ENCODE assay signal across 17 cellular contexts in the genomic region with DNA sequence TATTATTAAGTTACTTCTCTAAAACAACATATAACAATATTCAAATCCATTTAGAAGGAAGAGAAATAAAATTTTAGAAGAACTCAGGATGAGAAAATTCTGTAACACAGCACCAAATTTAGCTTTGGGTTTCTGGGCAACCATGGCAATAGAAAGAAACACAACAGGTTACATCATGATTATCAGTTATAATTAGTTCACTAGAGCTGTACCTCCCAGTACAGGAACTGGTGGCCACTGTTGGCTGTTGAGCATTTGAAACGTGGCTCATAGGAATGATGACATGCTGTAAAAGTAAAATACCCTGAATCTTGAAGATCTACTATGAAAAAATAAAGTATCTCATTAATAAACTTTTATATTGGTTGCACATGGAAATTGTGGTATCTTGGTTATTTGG.
"Had no signal": no experiment of that assay in that cellular context is flagged by ENCODE, and none has a peak within 500 bp of the region (broad histone marks: within the 10 kb centered on the region; RNA-seq: fewer than 3 reads in every experiment).

No MANE protein-coding gene starts in this region.

- H3K4me3 ChIP-seq: body of pancreas, cardiac muscle cell, left lung, pancreas, psoas muscle, thyroid gland had no signal

- H3K36me3 ChIP-seq: cardiac muscle cell, left lung, pancreas, thyroid gland had no signal

- H3K27me3 ChIP-seq: body of pancreas, cardiac muscle cell, left lung, pancreas, thyroid gland had no signal

- ATAC-seq: body of pancreas, left lung, natural killer cell, pancreas, psoas muscle, WTC11 had no signal

- H3K9me3 ChIP-seq: body of pancreas, left lung, pancreas, psoas muscle, thyroid gland had no signal

- H3K27ac ChIP-seq: body of pancreas, cardiac muscle cell, left lung, pancreas, psoas muscle, thyroid gland had no signal

- DNase-seq: activated gamma-delta T cell treated with Interleukin-2 at 50 U/mL for 16 hours; activated T-cell treated with anti-CD3 and anti-CD28 coated beads, Interleukin-2, amount 50 U/mL, for 1 hour; anterior cingulate cortex; body of pancreas; erythroblast; foreskin fibroblast; left lung; midbrain; natural killer cell; pancreas; psoas muscle; stimulated activated CD4-positive, alpha-beta T cell treated with anti-CD3 and anti-CD28 coated beads, Interleukin-12 subunit alpha, Interleukin-12 subunit beta, amount 100 ng/mL, for 4 hours; stimulated activated CD4-positive, alpha-beta T cell treated with anti-CD3 and anti-CD28 coated beads, Interleukin-4, amount 100 ng/mL, for 4 hours; substantia nigra; thyroid gland had no signal

- H3K4me1 ChIP-seq: body of pancreas, left lung, pancreas, psoas muscle had no signal
